ENCODE assay signal across 1 cellular context in genomic region chr4:70841951-70842350, GRCh38.
TF ChIP-seq lines count a peak whose summit lies in the region.

No MANE protein-coding gene starts in this region.

TF ChIP-seq in GM23338, 12 proteins besides CTCF, POLR2A, EP300 and RAD21 (continued from another document):
- TF ChIP-seq ETS1 (IDR thresholded peaks at IDR 0.05) (no peak), NANOG (IDR thresholded peaks at IDR 0.05; ENCODE audit: borderline replicate concordance) (no peak)
